In the genomic region with DNA sequence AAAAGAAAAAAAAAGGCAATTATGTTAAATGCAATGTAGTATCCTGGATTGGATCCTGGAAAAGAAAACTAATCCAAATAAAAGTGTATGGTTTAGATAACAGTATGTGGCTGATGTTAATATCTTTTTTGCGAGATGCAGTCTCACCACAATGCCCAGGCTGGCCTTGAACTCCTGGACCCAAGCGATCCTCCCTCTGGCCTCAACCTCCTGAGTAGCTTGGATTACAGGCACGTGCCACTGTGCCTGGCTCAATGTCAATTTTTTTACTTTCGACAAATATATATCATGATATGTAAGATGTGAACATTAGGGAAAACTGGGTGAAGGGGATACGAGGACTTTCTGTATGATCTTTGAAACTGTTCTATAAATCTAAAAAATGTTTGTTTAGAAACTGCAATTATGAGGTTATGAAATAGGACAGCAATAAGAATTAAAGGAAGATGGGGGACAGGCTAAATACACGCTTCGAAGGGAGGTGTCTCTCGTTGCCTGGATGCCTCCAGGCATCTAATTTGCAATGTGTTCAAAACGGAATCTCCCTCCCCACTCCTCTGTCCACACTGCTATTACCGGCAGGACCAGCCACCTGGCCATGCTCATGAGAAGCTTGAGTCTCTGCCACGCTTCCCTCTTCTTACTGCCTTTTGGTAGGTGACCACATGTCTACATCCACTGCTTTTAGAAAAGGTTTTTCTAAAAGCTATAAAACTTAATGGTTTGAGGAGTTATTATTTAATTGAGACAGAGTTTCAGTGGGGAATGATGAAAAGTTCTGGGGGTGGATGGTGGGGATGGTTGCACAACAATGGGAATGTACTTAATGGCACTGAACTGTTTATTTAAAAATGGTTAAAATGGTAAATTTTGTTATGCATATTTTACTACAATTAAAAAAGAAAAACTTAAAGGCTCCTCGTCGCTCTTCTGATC, we compare ENCODE assay signal across 1 cellular context.
TF ChIP-seq lines count a peak whose summit lies in the region.

No MANE protein-coding gene starts in this region.

TF ChIP-seq in K562, 482 proteins besides CTCF, POLR2A, EP300 and RAD21:
- TF ChIP-seq, protein P1, sequence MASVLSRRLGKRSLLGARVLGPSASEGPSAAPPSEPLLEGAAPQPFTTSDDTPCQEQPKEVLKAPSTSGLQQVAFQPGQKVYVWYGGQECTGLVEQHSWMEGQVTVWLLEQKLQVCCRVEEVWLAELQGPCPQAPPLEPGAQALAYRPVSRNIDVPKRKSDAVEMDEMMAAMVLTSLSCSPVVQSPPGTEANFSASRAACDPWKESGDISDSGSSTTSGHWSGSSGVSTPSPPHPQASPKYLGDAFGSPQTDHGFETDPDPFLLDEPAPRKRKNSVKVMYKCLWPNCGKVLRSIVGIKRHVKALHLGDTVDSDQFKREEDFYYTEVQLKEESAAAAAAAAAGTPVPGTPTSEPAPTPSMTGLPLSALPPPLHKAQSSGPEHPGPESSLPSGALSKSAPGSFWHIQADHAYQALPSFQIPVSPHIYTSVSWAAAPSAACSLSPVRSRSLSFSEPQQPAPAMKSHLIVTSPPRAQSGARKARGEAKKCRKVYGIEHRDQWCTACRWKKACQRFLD (CRISPR knock-in tag; IDR thresholded peaks at IDR 0.05), result no peak
